ENCODE assay signal across 25 cellular contexts in the genomic region with DNA sequence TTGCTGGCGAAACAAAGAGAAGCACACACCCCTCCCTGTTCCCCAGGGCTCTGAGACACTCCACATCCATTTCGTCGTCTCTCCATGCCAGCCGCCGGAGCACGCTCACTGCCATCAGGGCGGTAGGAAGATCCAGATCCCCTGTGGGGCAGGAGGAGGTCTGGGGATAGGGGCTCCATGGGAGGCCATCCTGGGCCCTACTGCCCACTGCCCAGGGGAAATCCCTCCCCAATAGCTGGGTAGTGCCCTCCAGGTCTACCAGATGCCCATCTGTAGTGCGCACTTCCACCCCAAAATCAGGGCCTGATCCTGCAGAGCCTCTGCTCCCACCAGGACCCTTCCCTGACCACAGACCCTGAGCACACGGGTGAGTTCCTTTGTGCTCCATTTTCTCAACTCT.
"Had no signal": no experiment of that assay in that cellular context is flagged by ENCODE, and none has a peak within 500 bp of the region (broad histone marks: within the 10 kb centered on the region; RNA-seq: fewer than 3 reads in every experiment).

No MANE protein-coding gene starts in this region.

- DNase-seq: cerebellar nuclear complex; cortex of kidney; effector memory CD8-positive, alpha-beta T cell; erythroblast; hypothalamus; immature natural killer cell; mesenchymal stem cell; mucosa of descending colon; naive B cell; nucleus accumbens; ovary; posterior cingulate gyrus; psoas muscle; right cardiac atrium; spleen; stimulated activated CD4-positive, alpha-beta T cell treated with anti-CD3 and anti-CD28 coated beads, Interleukin-4, amount 100 ng/mL, for 4 hours; stimulated activated naive CD4-positive, alpha-beta T cell; stimulated activated naive CD8-positive, alpha-beta T cell treated with anti-CD3 and anti-CD28 coated beads, Interleukin-15, amount 100 ng/mL, for 72 hours had no signal

- H2AFZ ChIP-seq: neural progenitor cell had no signal

- H3K36me3 ChIP-seq: neural progenitor cell, ovary, spleen, suprapubic skin had no signal

- H3K27ac Mint-ChIP-seq: effector memory CD8-positive, alpha-beta T cell; immature natural killer cell; mesothelial cell of epicardium; naive B cell; natural killer cell treated with Interleukin-12 subunit alpha and Interleukin-12 subunit beta and Interleukin-15 and Interleukin-18, amount 100 ng/mL, for 72 hours; stimulated activated naive CD8-positive, alpha-beta T cell treated with anti-CD3 and anti-CD28 coated beads, Interleukin-15, amount 100 ng/mL, for 72 hours had no signal

- H3K4me1 Mint-ChIP-seq: immature natural killer cell; mesothelial cell of epicardium; naive B cell; stimulated activated naive CD8-positive, alpha-beta T cell treated with anti-CD3 and anti-CD28 coated beads, Interleukin-15, amount 100 ng/mL, for 72 hours had no signal

- H3K9me3 ChIP-seq: mucosa of descending colon, ovary, psoas muscle, spleen, suprapubic skin had no signal

- ATAC-seq: effector memory CD8-positive, alpha-beta T cell; left lobe of liver; mucosa of descending colon; psoas muscle; right cardiac atrium; stimulated activated naive CD8-positive, alpha-beta T cell treated with anti-CD3 and anti-CD28 coated beads, Interleukin-15, amount 100 ng/mL, for 72 hours had no signal

- H3K9me3 Mint-ChIP-seq: mesothelial cell of epicardium; natural killer cell treated with Interleukin-12 subunit alpha and Interleukin-12 subunit beta and Interleukin-15 and Interleukin-18, amount 100 ng/mL, for 72 hours; stimulated activated naive CD8-positive, alpha-beta T cell treated with anti-CD3 and anti-CD28 coated beads, Interleukin-15, amount 100 ng/mL, for 72 hours had no signal

- H3K9ac ChIP-seq: neural progenitor cell had no signal

- H3K4me1 ChIP-seq: neural progenitor cell, psoas muscle, spleen, suprapubic skin had no signal

- H3K4me3 ChIP-seq: lung, mucosa of descending colon, neural progenitor cell, ovary, psoas muscle, skin epidermis, spleen, suprapubic skin had no signal

- H3K36me3 Mint-ChIP-seq: immature natural killer cell; mesothelial cell of epicardium; naive B cell; natural killer cell treated with Interleukin-12 subunit alpha and Interleukin-12 subunit beta and Interleukin-15 and Interleukin-18, amount 100 ng/mL, for 72 hours; neural progenitor cell had no signal

- H3K27ac ChIP-seq: neural progenitor cell, ovary, psoas muscle, skin epidermis, spleen, suprapubic skin had no signal

- H3K27me3 ChIP-seq: neural progenitor cell, ovary, suprapubic skin had no signal

- H3K4me2 ChIP-seq: neural progenitor cell had no signal

- H3K4me3 Mint-ChIP-seq: effector memory CD8-positive, alpha-beta T cell; immature natural killer cell; mesothelial cell of epicardium; natural killer cell treated with Interleukin-12 subunit alpha and Interleukin-12 subunit beta and Interleukin-15 and Interleukin-18, amount 100 ng/mL, for 72 hours; neural progenitor cell; stimulated activated naive CD8-positive, alpha-beta T cell treated with anti-CD3 and anti-CD28 coated beads, Interleukin-15, amount 100 ng/mL, for 72 hours had no signal
